In genomic region chr12:57138526-57139272, GRCh38 we compare ENCODE assay signal across 1 cellular context.
A peak's percentile ranks its signal among the peaks of the same experiment; 100 is the strongest.
TF ChIP-seq lines count a peak whose summit lies in the region.

No MANE protein-coding gene starts in this region.

TF ChIP-seq in HepG2, 621 proteins besides CTCF, POLR2A, EP300 and RAD21 (continued from another document and continues in another):
- TF ChIP-seq AKNA (CRISPR knock-in tag; IDR thresholded peaks at IDR 0.05; ENCODE audit: borderline replicate concordance) (no peak), ZNF224 (CRISPR knock-in tag; IDR thresholded peaks at IDR 0.05) (no peak), PAWR (CRISPR knock-in tag; IDR thresholded peaks at IDR 0.05; ENCODE audit: borderline replicate concordance) (no peak), KMT2A (CRISPR knock-in tag; IDR thresholded peaks at IDR 0.05) (no peak), FIP1L1 (IDR thresholded peaks at IDR 0.05; ENCODE audit: borderline replicate concordance, insufficient read depth, low read depth, low read length) (no peak), MIER3 (CRISPR knock-in tag; IDR thresholded peaks at IDR 0.05; ENCODE audit: borderline replicate concordance) (no peak), TCF12 (IDR thresholded peaks at IDR 0.05) (no peak), TCF12 (CRISPR knock-in tag; IDR thresholded peaks at IDR 0.05) (peak; percentile 41; the same call in 1 of the 2 replicates), NFATC3 (CRISPR knock-in tag; IDR thresholded peaks at IDR 0.05) (no peak), MAFK (conservative IDR thresholded peaks at IDR 0.05 in 1 of 2, IDR thresholded peaks at IDR 0.05 in 1 of 2; ENCODE audit: low read length in 2 of 2) (peak; percentile 17 to 65; a peak in 3 of 4 replicates), ZNF101 (CRISPR knock-in tag; IDR thresholded peaks at IDR 0.05; ENCODE audit: borderline replicate concordance, low read depth) (no peak), TSC22D2 (CRISPR knock-in tag; IDR thresholded peaks at IDR 0.05; ENCODE audit: borderline replicate concordance) (no peak), MAF1 (CRISPR knock-in tag; IDR thresholded peaks at IDR 0.05; ENCODE audit: borderline replicate concordance) (no peak), ZNF768 (CRISPR knock-in tag; IDR thresholded peaks at IDR 0.05) (no peak), POGK (CRISPR knock-in tag; conservative IDR thresholded peaks at IDR 0.05) (0 out of 2 replicates have a peak, but pooled peaks have one; percentile 38), ZNF564 (CRISPR knock-in tag; IDR thresholded peaks at IDR 0.05) (no peak), ZXDC (CRISPR knock-in tag; IDR thresholded peaks at IDR 0.05) (no peak), MEF2D (CRISPR knock-in tag; IDR thresholded peaks at IDR 0.05) (peak; percentile 71; the same call in 1 of the 2 replicates), ARNT (IDR thresholded peaks at IDR 0.05) (no peak), ZNF496 (CRISPR knock-in tag; IDR thresholded peaks at IDR 0.05; ENCODE audit: insufficient replicate concordance) (no peak), CAMTA2 (CRISPR knock-in tag; IDR thresholded peaks at IDR 0.05; ENCODE audit: borderline replicate concordance) (no peak), LBX2 (CRISPR knock-in tag; IDR thresholded peaks at IDR 0.05; ENCODE audit: borderline replicate concordance) (no peak), STAT5B (CRISPR knock-in tag; IDR thresholded peaks at IDR 0.05) (no peak), ZNF138 (CRISPR knock-in tag; IDR thresholded peaks at IDR 0.05; ENCODE audit: low read depth) (no peak), ZNF788 (CRISPR knock-in tag; IDR thresholded peaks at IDR 0.05; ENCODE audit: borderline replicate concordance) (peak; percentile 50; the same call in 1 of the 2 replicates), SNAI1 (CRISPR knock-in tag; IDR thresholded peaks at IDR 0.05; ENCODE audit: borderline replicate concordance) (no peak), MYNN (CRISPR knock-in tag; IDR thresholded peaks at IDR 0.05; ENCODE audit: low read depth) (no peak), NKX3-1 (CRISPR knock-in tag; IDR thresholded peaks at IDR 0.05) (no peak), NCOA2 (CRISPR knock-in tag; IDR thresholded peaks at IDR 0.05) (peak; percentile 68), HDAC6 (IDR thresholded peaks at IDR 0.05; ENCODE audit: low read depth, low read length) (no peak), JUNB (CRISPR knock-in tag; IDR thresholded peaks at IDR 0.05; ENCODE audit: borderline replicate concordance) (no peak), ZNF235 (CRISPR knock-in tag; IDR thresholded peaks at IDR 0.05; ENCODE audit: borderline replicate concordance) (no peak), MTA1 (CRISPR knock-in tag; IDR thresholded peaks at IDR 0.05; ENCODE audit: borderline replicate concordance) (peak; percentile 75; the same call in 1 of the 2 replicates), CEBPB (IDR thresholded peaks at IDR 0.05; ENCODE audit: borderline replicate concordance, low read depth, low read length) (peak; percentile 58; the same call in 1 of the 2 replicates), ELF3 (CRISPR knock-in tag; IDR thresholded peaks at IDR 0.05) (no peak), SNRNP70 (IDR thresholded peaks at IDR 0.05; ENCODE audit: low read depth, low read length) (no peak), NFKB2 (CRISPR knock-in tag; IDR thresholded peaks at IDR 0.05; ENCODE audit: borderline replicate concordance) (no peak), ZNF773 (CRISPR knock-in tag; IDR thresholded peaks at IDR 0.05; ENCODE audit: borderline replicate concordance) (no peak), DPF2 (CRISPR knock-in tag; IDR thresholded peaks at IDR 0.05; ENCODE audit: borderline replicate concordance, low read depth) (peak; percentile 61), ZNF264 (CRISPR knock-in tag; IDR thresholded peaks at IDR 0.05) (no peak), FOXP1 (IDR thresholded peaks at IDR 0.05) (no peak), FOXP1 (CRISPR knock-in tag; IDR thresholded peaks at IDR 0.05) (no peak), RFXAP (CRISPR knock-in tag; IDR thresholded peaks at IDR 0.05; ENCODE audit: borderline replicate concordance) (no peak), LRRFIP1 (CRISPR knock-in tag; conservative IDR thresholded peaks at IDR 0.05) (no peak), RCOR2 (CRISPR knock-in tag; IDR thresholded peaks at IDR 0.05) (no peak), ZKSCAN8 (CRISPR knock-in tag; IDR thresholded peaks at IDR 0.05; ENCODE audit: borderline replicate concordance) (no peak), KLF12 (CRISPR knock-in tag; IDR thresholded peaks at IDR 0.05; ENCODE audit: borderline replicate concordance) (no peak), TRAFD1 (CRISPR knock-in tag; IDR thresholded peaks at IDR 0.05; ENCODE audit: borderline replicate concordance) (no peak), CBX1 (IDR thresholded peaks at IDR 0.05; ENCODE audit: low read depth) (no peak), THYN1 (CRISPR knock-in tag; IDR thresholded peaks at IDR 0.05; ENCODE audit: borderline replicate concordance, low read depth) (no peak), ZNF605 (CRISPR knock-in tag; IDR thresholded peaks at IDR 0.05) (no peak), ZSCAN12 (CRISPR knock-in tag; IDR thresholded peaks at IDR 0.05) (no peak), ZNF430 (CRISPR knock-in tag; IDR thresholded peaks at IDR 0.05) (no peak), DNMT1 (CRISPR knock-in tag; IDR thresholded peaks at IDR 0.05) (no peak), EED (CRISPR knock-in tag; IDR thresholded peaks at IDR 0.05) (no peak), ZNF83 (CRISPR knock-in tag; IDR thresholded peaks at IDR 0.05; ENCODE audit: borderline replicate concordance) (no peak), ARNTL (CRISPR knock-in tag; IDR thresholded peaks at IDR 0.05) (no peak), TAF15 (IDR thresholded peaks at IDR 0.05; ENCODE audit: low read depth, low read length, poor library complexity, severe bottlenecking) (no peak), ZBTB3 (CRISPR knock-in tag; IDR thresholded peaks at IDR 0.05; ENCODE audit: borderline replicate concordance, low read depth) (no peak), ZNF737 (CRISPR knock-in tag; IDR thresholded peaks at IDR 0.05; ENCODE audit: borderline replicate concordance) (no peak), ZNF644 (CRISPR knock-in tag; IDR thresholded peaks at IDR 0.05; ENCODE audit: low read depth) (no peak; the same call in 1 of the 2 replicates), ZFP82 (CRISPR knock-in tag; IDR thresholded peaks at IDR 0.05; ENCODE audit: borderline replicate concordance) (no peak)
- TF ChIP-seq, protein P1, sequence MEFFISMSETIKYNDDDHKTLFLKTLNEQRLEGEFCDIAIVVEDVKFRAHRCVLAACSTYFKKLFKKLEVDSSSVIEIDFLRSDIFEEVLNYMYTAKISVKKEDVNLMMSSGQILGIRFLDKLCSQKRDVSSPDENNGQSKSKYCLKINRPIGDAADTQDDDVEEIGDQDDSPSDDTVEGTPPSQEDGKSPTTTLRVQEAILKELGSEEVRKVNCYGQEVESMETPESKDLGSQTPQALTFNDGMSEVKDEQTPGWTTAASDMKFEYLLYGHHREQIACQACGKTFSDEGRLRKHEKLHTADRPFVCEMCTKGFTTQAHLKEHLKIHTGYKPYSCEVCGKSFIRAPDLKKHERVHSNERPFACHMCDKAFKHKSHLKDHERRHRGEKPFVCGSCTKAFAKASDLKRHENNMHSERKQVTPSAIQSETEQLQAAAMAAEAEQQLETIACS (CRISPR knock-in tag; IDR thresholded peaks at IDR 0.05): no peak
